15 cellular contexts compared by ENCODE assay signal in genomic region chr11:123299721-123300120, GRCh38.
"Had no signal": no experiment of that assay in that cellular context is flagged by ENCODE, and none has a peak within 500 bp of the region (broad histone marks: within the 10 kb centered on the region; RNA-seq: fewer than 3 reads in every experiment).

No MANE protein-coding gene starts in this region.

- H3K9me3 ChIP-seq: suprapubic skin, thyroid gland had no signal

- FAIRE-seq: endometrium, frontal cortex, keratinocyte, small intestine, urothelium cell line had no signal

- DNase-seq: effector memory CD4-positive, alpha-beta T cell; mammary epithelial cell; naive thymus-derived CD8-positive, alpha-beta T cell; posterior cingulate gyrus; small intestine; stimulated activated CD4-positive, alpha-beta T cell treated with anti-CD3 and anti-CD28 coated beads, Interleukin-12 subunit alpha, Interleukin-12 subunit beta, amount 100 ng/mL, for 4 hours; stimulated activated naive CD4-positive, alpha-beta T cell treated with Interleukin-2 at 50 U/mL for 16 hours; thyroid gland had no signal

- H3K27me3 ChIP-seq: thyroid gland had no signal

- H3K4me3 ChIP-seq: suprapubic skin, thyroid gland had no signal

- H3K27ac ChIP-seq: suprapubic skin, thyroid gland had no signal

- ATAC-seq: esophagus mucosa; naive thymus-derived CD8-positive, alpha-beta T cell; right cardiac atrium had no signal

- H3K36me3 ChIP-seq: suprapubic skin, thyroid gland had no signal
